In genomic region chr17:76744747-76745146, GRCh38 we compare ENCODE assay signal across 1 cellular context.
TF ChIP-seq lines count a peak whose summit lies in the region.

No MANE protein-coding gene starts in this region.

TF ChIP-seq in GM12878, 131 proteins besides CTCF, POLR2A, EP300 and RAD21:
- TF ChIP-seq PKNOX1 (IDR thresholded peaks at IDR 0.05) (peak; percentile 57), POLR2AphosphoS2 (IDR thresholded peaks at IDR 0.05; ENCODE audit: low read depth, low read length) (no peak), RUNX3 (IDR thresholded peaks at IDR 0.05; ENCODE audit: low read length) (peak; percentile 16; the same call in 1 of the 2 replicates), JUNB (IDR thresholded peaks at IDR 0.05) (peak; percentile 51; the same call in 1 of the 2 replicates)
